Comparison of ENCODE assay signal across 11 cellular contexts in genomic region chr1:225875044-225875822, GRCh38. TPM values are rescaled to one million over a fixed set of nuclear protein-coding genes. Genes with fewer than 3 reads are reported as not detected.
DNase-seq lines count a peak whose midpoint lies in the region; ATAC-seq and TF ChIP-seq lines count a peak whose summit lies in the region.
"Had no signal": no experiment of that assay in that cellular context is flagged by ENCODE, and none has a peak within 500 bp of the region (broad histone marks: within the 10 kb centered on the region; RNA-seq: fewer than 3 reads in every experiment).

No MANE protein-coding gene starts in this region.

- no peaks in the 10 kb centered on the region for H3K9me3 Mint-ChIP-seq in CD4-positive, alpha-beta T cell

- no peak overlapping the region for H2AFZ ChIP-seq in HCT116 (ENCODE audit: low read depth, low read length, poor library complexity, severe bottlenecking)
- H2AFZ ChIP-seq in OCI-LY7 (ENCODE audit: low read length) = no peak overlapping the region

- no peak for TF ChIP-seq RAD21 in HCT116 (IDR thresholded peaks at IDR 0.05; ENCODE audit: low read depth)

- H3K4me3 ChIP-seq in HCT116 (replicated peaks in 1 of 2; ENCODE audit: low read depth in 1 of 2, low read length in 2 of 2) = peak overlapping the region; percentile 23 to 45
- H3K4me3 ChIP-seq in lung = no peak overlapping the region
- no peak overlapping the region for H3K4me3 ChIP-seq in OCI-LY7 (ENCODE audit: low read depth, low read length, poor library complexity, severe bottlenecking)
- H3K4me3 ChIP-seq: thoracic aorta had no signal

- H3K4me1 Mint-ChIP-seq in CD4-positive, alpha-beta T cell (ENCODE audit: low read depth) = peaks cover 84% of the 10 kb centered on the region

- POLR2A ChIA-PET in CD4-positive, alpha-beta T cell (lab: Charles Lee) = interaction anchor here (0.6 to 13.0 kb wide), 7 partner anchors 20 to 187 kb away, joined by 3 to 427 read pairs (median 4); partner anchors contain the start of gene PYCR2
- POLR2A ChIA-PET in HCT116 (lab: Charles Lee) = interaction anchor here (0.6 to 0.8 kb wide), 3 partner anchors 11 to 1377 kb away, joined by 3 to 5 read pairs (median 3); partner anchors contain the start of gene PYCR2
- POLR2A ChIA-PET in OCI-LY7 (lab: Charles Lee) = interaction anchor here (0.7 kb wide), 1 partner anchor 16 kb away, joined by 3 read pairs; no protein-coding TSS in a partner anchor

- peaks cover 99% of the 10 kb centered on the region for H3K36me3 Mint-ChIP-seq in CD4-positive, alpha-beta T cell (ENCODE audit: low read depth)

- H3K4me3 Mint-ChIP-seq in CD4-positive, alpha-beta T cell = no peak overlapping the region

- CTCF ChIA-PET in CD4-positive, alpha-beta T cell (lab: Charles Lee) = interaction anchor here (0.7 kb wide), 1 partner anchor 384 kb away, joined by 4 read pairs; no protein-coding TSS in a partner anchor
- CTCF ChIA-PET in HCT116 (lab: Charles Lee) (interaction anchor here (0.7 to 1.4 kb wide), 4 partner anchors 35 to 787 kb away, joined by 4 to 5 read pairs (median 4); partner anchors contain the start of gene PYCR2), OCI-LY7 (lab: Charles Lee; ENCODE audit: unreplicated experiment) (no interaction called here)

- peak overlapping the region; percentile 89 for H3K4me2 ChIP-seq in HCT116 (ENCODE audit: low read length)
- no peak overlapping the region for H3K4me2 ChIP-seq in OCI-LY7 (ENCODE audit: low read length)

- no peaks in the 10 kb centered on the region for H3K79me2 ChIP-seq in HCT116 (ENCODE audit: insufficient read depth, low read length)
- no peaks in the 10 kb centered on the region for H3K79me2 ChIP-seq in OCI-LY7 (ENCODE audit: insufficient read depth, low read depth, low read length)

- no peak overlapping the region for H3K27ac ChIP-seq in CD4-positive, alpha-beta T cell (ENCODE audit: low read depth, low read length)
- H3K27ac ChIP-seq in HCT116 (ENCODE audit: low read depth, low read length) = peak overlapping the region; percentile 91
- H3K27ac ChIP-seq in angular gyrus (ENCODE audit: low read depth, low read length) = peak overlapping the region; percentile 97
- peak overlapping the region in 1 of 2 donors; percentile 87 for H3K27ac ChIP-seq in lung (ENCODE audit: low read depth in 1 of 2, low read length in 1 of 2)
- H3K27ac ChIP-seq in OCI-LY7 (ENCODE audit: low read depth, low read length, poor library complexity, severe bottlenecking) = no peak overlapping the region
- H3K27ac ChIP-seq: thoracic aorta had no signal

- H3K36me3 ChIP-seq in HCT116 (ENCODE audit: control insufficient read depth in 1 of 2, insufficient read depth in 2 of 2, low read length in 2 of 2) (peaks cover 0 to 18% of the 10 kb centered on the region in 2 experiments; a peak in 2 of 4 replicates), lung (ENCODE audit: control insufficient read depth in 2 of 2, insufficient read depth in 2 of 2, low read length in 2 of 2) (peaks cover 4 to 36% of the 10 kb centered on the region in 2 donors), OCI-LY7 (ENCODE audit: insufficient read depth, low read length) (peaks cover 40% of the 10 kb centered on the region)

- RAD21 ChIA-PET in HCT116 (lab: Charles Lee; ENCODE audit: low non-redundant PET in 1 of 2, low total read pairs in 2 of 2, uncharacterized antibody in 2 of 2, unreplicated experiment in 2 of 2) = no interaction called here

- intact Hi-C loops in CD4-positive, alpha-beta T cell (cut with DNase I, micrococcal nuclease) = no loop called here
- intact Hi-C loops in HCT116 (cut with micrococcal nuclease) = no loop called here
- intact Hi-C loops in OCI-LY7 (cut with micrococcal nuclease; ENCODE audit: unreplicated experiment) = no loop called here
- intact Hi-C loops in cardiac septum (cut with DNase I) = no loop called here

- ATAC-seq in CD4-positive, alpha-beta T cell (ENCODE audit: poor library complexity) = no peak
- ATAC-seq in HCT116 (peak; percentile 93), lung (ENCODE audit: insufficient read depth, low FRiP score) (peak; percentile 75), GM18502 (IDR thresholded peaks at IDR 0.05; ENCODE audit: poor library complexity, unreplicated experiment) (no peak), HG02588 (IDR thresholded peaks at IDR 0.05; ENCODE audit: unreplicated experiment) (no peak)

- H3K9ac ChIP-seq in HCT116 (ENCODE audit: low read length) = peak overlapping the region; percentile 62

- H3K27ac Mint-ChIP-seq in CD4-positive, alpha-beta T cell = peak overlapping the region; percentile 86

- no peak for DNase-seq in CD4-positive, alpha-beta T cell
- peak; percentile 82 for DNase-seq in HCT116 (ENCODE audit: low read depth, low spot score)
- DNase-seq in lung (ENCODE audit: low spot score) = peak; percentile 76
- DNase-seq in OCI-LY7 (ENCODE audit: low spot score) = no peak
- no peak for DNase-seq in cardiac septum (ENCODE audit: low spot score)
- DNase-seq: midbrain, NCI-H524 treated with DMSO at 0.1 percent for 48 hours had no signal

- H3K9me2 ChIP-seq in HCT116 (ENCODE audit: insufficient read depth) (no peaks in the 10 kb centered on the region), OCI-LY7 (ENCODE audit: insufficient read depth, low read length) (no peaks in the 10 kb centered on the region)

- 75 to 83% methylated on average over 12 of the region's 12 CpGs for WGBS in lung, 2 donors

- no peak for TF ChIP-seq CTCF in CD4-positive, alpha-beta T cell (IDR thresholded peaks at IDR 0.05)
- TF ChIP-seq CTCF in HCT116 (IDR thresholded peaks at IDR 0.05 in 2 of 3, conservative IDR thresholded peaks at IDR 0.05 in 1 of 3; ENCODE audit: borderline replicate concordance in 1 of 3, insufficient read depth in 1 of 3, low read depth in 2 of 3, low read length in 2 of 3) = peak in 1 of 3 experiments; percentile 9; a peak in 1 of 6 replicates
- TF ChIP-seq CTCF in lung (IDR thresholded peaks at IDR 0.05; ENCODE audit: control extremely low read depth, extremely low read depth) = no peak
- TF ChIP-seq CTCF in OCI-LY7 (conservative IDR thresholded peaks at IDR 0.05; ENCODE audit: low read length) = no peak

- H4K20me1 ChIP-seq in HCT116 (ENCODE audit: insufficient read depth) (no peaks in the 10 kb centered on the region), OCI-LY7 (ENCODE audit: insufficient read depth, low read length) (no peaks in the 10 kb centered on the region)

- H3K27me3 ChIP-seq in CD4-positive, alpha-beta T cell (ENCODE audit: control insufficient read depth, insufficient read depth, low read length) = no peaks in the 10 kb centered on the region
- H3K27me3 ChIP-seq in HCT116 (ENCODE audit: insufficient read depth, low read length) = no peaks in the 10 kb centered on the region
- H3K27me3 ChIP-seq in lung (ENCODE audit: control insufficient read depth, insufficient read depth) = no peaks in the 10 kb centered on the region

- no peak for TF ChIP-seq POLR2A in HCT116 (IDR thresholded peaks at IDR 0.05; ENCODE audit: borderline replicate concordance, extremely low read depth, insufficient read depth, insufficient read length)

- no TSS peak for BruUV-seq in HCT116 (replicated peaks; lab: Mats Ljungman, UMichigan)
- BruUV-seq in OCI-LY7 (replicated peaks; lab: Mats Ljungman, UMichigan) = no TSS peak

- peaks cover 63 to 77% of the 10 kb centered on the region in 2 experiments for H3K4me1 ChIP-seq in HCT116 (ENCODE audit: control insufficient read depth in 1 of 2, insufficient read depth in 2 of 2, low read length in 2 of 2)
- peaks cover 15 to 22% of the 10 kb centered on the region in 2 donors for H3K4me1 ChIP-seq in lung (ENCODE audit: control insufficient read depth in 2 of 2, insufficient read depth in 2 of 2, low read length in 2 of 2)
- peaks cover 21% of the 10 kb centered on the region for H3K4me1 ChIP-seq in OCI-LY7 (ENCODE audit: insufficient read depth, low read length, poor library complexity, severe bottlenecking)

- H3K9me3 ChIP-seq in CD4-positive, alpha-beta T cell (ENCODE audit: control insufficient read depth, low read length) = no peaks in the 10 kb centered on the region
- H3K9me3 ChIP-seq in HCT116 (ENCODE audit: control insufficient read depth in 1 of 2, insufficient read depth in 1 of 2, low read depth in 1 of 2, low read length in 2 of 2) = no peaks in the 10 kb centered on the region
- H3K9me3 ChIP-seq in lung (ENCODE audit: control insufficient read depth in 2 of 2, insufficient read depth in 1 of 2, low read length in 1 of 2) = no peaks in the 10 kb centered on the region
- no peaks in the 10 kb centered on the region for H3K9me3 ChIP-seq in OCI-LY7 (ENCODE audit: low read length)
- H3K9me3 ChIP-seq: thoracic aorta had no signal

- H3K27me3 Mint-ChIP-seq in CD4-positive, alpha-beta T cell = no peaks in the 10 kb centered on the region

TF ChIP-seq in HCT116, 20 proteins besides CTCF, POLR2A, EP300 and RAD21 (continues in another document):
- TF ChIP-seq EGR1 (IDR thresholded peaks at IDR 0.05; ENCODE audit: low read depth) (no peak), FOSL1 (IDR thresholded peaks at IDR 0.05; ENCODE audit: low read depth) (no peak), YY1 (IDR thresholded peaks at IDR 0.05; ENCODE audit: extremely low read depth, insufficient replicate concordance, low read depth, low read length) (peak; percentile 9)

RNA-seq across cellular contexts. Expression of gene TMEM63A, which starts 6.9 kb away (rescaled TPM):
- total RNA-seq in CD4-positive, alpha-beta T cell = 100 to 1,000 TPM; 199 to 204 TPM
- total RNA-seq in HCT116 (2021; ENCODE audit: unreplicated experiment) (24.4 TPM), lung (100 to 1,000 TPM in 1 of 2 donors, 10 to 100 TPM in 1; 95.5 to 108 TPM), OCI-LY7 (2022) (46.5 and 53.3 TPM in 2 replicates), cardiac septum (21.4 TPM)
- polyA plus RNA-seq in HCT116 (2012) = 15.2 and 15.4 TPM in 2 replicates
- polyA plus RNA-seq in lung = 10 to 100 TPM; 26.1 to 50.6 TPM
- 20.9 and 21.0 TPM in 2 replicates for total RNA-seq in OCI-LY7 (2014; rRNA removed; shearing (Covaris generic))

RNA-seq across cellular contexts. Expression of gene LEFTY1, which starts 13.7 kb away (rescaled TPM):
- total RNA-seq in CD4-positive, alpha-beta T cell = not detected
- total RNA-seq in HCT116 (2021; ENCODE audit: unreplicated experiment) (0.64 TPM), lung (1 to 10 TPM in 1 of 2 donors, under 1 TPM in 1; 0.40 to 2.1 TPM), OCI-LY7 (2022) (0.44 and 1.0 TPM in 2 replicates), cardiac septum (not detected)
- 0.10 TPM in 2 replicates for polyA plus RNA-seq in HCT116 (2012)
- polyA plus RNA-seq in lung = under 1 TPM; 0.12 to 0.29 TPM
- total RNA-seq in OCI-LY7 (2014; rRNA removed; shearing (Covaris generic)) = 0.09 TPM in 1 of 2 replicates, not detected in the other
- total RNA-seq: thoracic aorta had no signal

RNA-seq across cellular contexts. Expression of gene PYCR2, which starts 48.8 kb away (rescaled TPM):
- total RNA-seq in CD4-positive, alpha-beta T cell = 10 to 100 TPM; 24.1 to 26.2 TPM
- total RNA-seq in HCT116 (2021; ENCODE audit: unreplicated experiment) = 107 TPM
- 122 and 164 TPM in 2 replicates for polyA plus RNA-seq in HCT116 (2012)
- total RNA-seq in lung = 10 to 100 TPM; 32.6 to 85.4 TPM
- polyA plus RNA-seq in lung = 100 to 1,000 TPM in 1 of 2 donors, 10 to 100 TPM in 1; 84.1 to 105 TPM
- 120 and 136 TPM in 2 replicates for total RNA-seq in OCI-LY7 (2014; rRNA removed; shearing (Covaris generic))
- total RNA-seq in OCI-LY7 (2022) = 153 and 181 TPM in 2 replicates
- 68.6 TPM for total RNA-seq in cardiac septum

Comparison
In these comparisons a context has a peak if more than half of its experiments do, and no peak if none do; other contexts are left out.
1. ATAC-seq: peak in HCT116 (single experiment) and lung (single experiment); none in CD4-positive, alpha-beta T cell (single experiment), GM18502 (single experiment) and HG02588 (single experiment).
2. DNase-seq: peak in HCT116 (single experiment) and lung (single experiment); none in CD4-positive, alpha-beta T cell (0 of 10), OCI-LY7 (single experiment) and cardiac septum (single experiment).
3. H3K27ac ChIP-seq: peak in HCT116 (single experiment) and angular gyrus (single experiment); none in CD4-positive, alpha-beta T cell (single experiment) and OCI-LY7 (single experiment).
4. H3K4me3 ChIP-seq: peak in HCT116 (2 of 2); none in lung (single experiment) and OCI-LY7 (single experiment).